Comparison of ENCODE assay signal across 22 cellular contexts in genomic region chr12:100020370-100020769, GRCh38.
DNase-seq lines count a peak whose midpoint lies in the region; ATAC-seq and TF ChIP-seq lines count a peak whose summit lies in the region.
"Had no signal": no experiment of that assay in that cellular context is flagged by ENCODE, and none has a peak within 500 bp of the region (broad histone marks: within the 10 kb centered on the region; RNA-seq: fewer than 3 reads in every experiment).

No MANE protein-coding gene starts in this region.

- ATAC-seq in HG02642 (IDR thresholded peaks at IDR 0.05; ENCODE audit: poor library complexity, unreplicated experiment): no peak
- ATAC-seq in GM21723 (IDR thresholded peaks at IDR 0.05; ENCODE audit: unreplicated experiment): no peak
- ATAC-seq: activated CD4-positive, CD25-positive, alpha-beta regulatory T cell treated with anti-CD3 and anti-CD28 coated beads, Interleukin-2, amount 50 U/mL, for 24 hours; activated CD8-positive, alpha-beta T cell treated with anti-CD3 and anti-CD28 coated beads, Interleukin-2, amount 10 ng/mL, durations not matched to agents 7 days and 5 days had no signal

- H3K27me3 ChIP-seq in brain microvascular endothelial cell (replicated peaks): no peaks in the 10 kb centered on the region
- H3K27me3 ChIP-seq: esophagus muscularis mucosa, neural progenitor cell, stomach, tibial nerve had no signal

- in situ Hi-C loops in brain microvascular endothelial cell (cut with HindIII; ENCODE audit: low pct_ligation_motif_present, low sequenced_read_pairs): no loop called here

- no peak overlapping the region for H3K27ac ChIP-seq in brain microvascular endothelial cell
- H3K27ac ChIP-seq: esophagus muscularis mucosa, neural progenitor cell, stomach, tibial nerve had no signal

- no peak overlapping the region for H3K4me3 ChIP-seq in brain microvascular endothelial cell (ENCODE audit: low read depth, low read length)
- H3K4me3 ChIP-seq: esophagus muscularis mucosa, neural progenitor cell, stomach, tibial nerve had no signal

- DNase-seq in ELR (ENCODE audit: low read depth): peak; percentile 17
- DNase-seq in NCI-H524 treated with DMSO at 0.1 percent for 48 hours (lab: John Stamatoyannopoulos, UW): peak; percentile 12
- DNase-seq in brain microvascular endothelial cell: peak; percentile 7
- DNase-seq in left kidney (ENCODE audit: low read depth, low spot score): peak; percentile 50
- DNase-seq in RPMI8226: no peak
- DNase-seq in stimulated activated CD4-positive, alpha-beta T cell treated with anti-CD3 and anti-CD28 coated beads, Interleukin-4, amount 100 ng/mL, for 24 hours: no peak
- DNase-seq: activated CD8-positive, alpha-beta T cell treated with anti-CD3 and anti-CD28 coated beads, Interleukin-2, amount 10 ng/mL, durations not matched to agents 7 days and 5 days; activated gamma-delta T cell; activated T-cell treated with anti-CD3 and anti-CD28 coated beads for 4 hours; CD4-positive, CD25-positive, alpha-beta regulatory T cell; effector memory CD4-positive, alpha-beta T cell; GDM1; NCI-H1694 treated with DMSO at 0.1 percent for 48 hours; posterior cingulate gyrus; stomach; T1000 had no signal

- no peak for TF ChIP-seq CTCF in brain microvascular endothelial cell (IDR thresholded peaks at IDR 0.05; ENCODE audit: low read depth, low read length, missing control alignments)

- no peaks in the 10 kb centered on the region for H3K36me3 ChIP-seq in brain microvascular endothelial cell (replicated peaks)
- H3K36me3 ChIP-seq: esophagus muscularis mucosa, neural progenitor cell, stomach, tibial nerve had no signal

Comparison
In these comparisons a context has a peak if more than half of its experiments do, and no peak if none do; other contexts are left out.
1. DNase-seq: peak in ELR (single experiment), NCI-H524 treated with DMSO at 0.1 percent for 48 hours (single experiment), brain microvascular endothelial cell (single experiment) and left kidney (single experiment); none in RPMI8226 (single experiment) and stimulated activated CD4-positive, alpha-beta T cell treated with anti-CD3 and anti-CD28 coated beads, Interleukin-4, amount 100 ng/mL, for 24 hours (single experiment).